Comparison of ENCODE assay signal across 8 cellular contexts in genomic region chr11:30586251-30587144, GRCh38. TPM values are rescaled to one million over a fixed set of nuclear protein-coding genes. Genes with fewer than 3 reads are reported as not detected.
DNase-seq lines count a peak whose midpoint lies in the region; ATAC-seq and TF ChIP-seq lines count a peak whose summit lies in the region.
"Had no signal": no experiment of that assay in that cellular context is flagged by ENCODE, and none has a peak within 500 bp of the region (broad histone marks: within the 10 kb centered on the region; RNA-seq: fewer than 3 reads in every experiment).

Gene MPPED2, minus strand, starts transcription at chr11:30586353. Its CDS starts 5,980 bp downstream, at chr11:30580373.

- peaks cover 36% of the 10 kb centered on the region for H3K4me1 ChIP-seq in HUES48 (ENCODE audit: control insufficient read depth, insufficient read depth, low read length)

- H3K36me3 ChIP-seq in HUES48 (ENCODE audit: control insufficient read depth, insufficient read depth, low read length), result no peaks in the 10 kb centered on the region

- peak within 1 kb of the TSS; percentile 60 for H3K27ac ChIP-seq in HUES48 (ENCODE audit: low read depth, low read length)

- no peaks in the 10 kb centered on the region for H3K9me3 ChIP-seq in HUES48 (ENCODE audit: control insufficient read depth, insufficient read depth, low read length)

- H3K27me3 Mint-ChIP-seq in activated T-cell treated with anti-CD3 and anti-CD28 coated beads, Interleukin-2, amount 50 U/mL, for 24 hours, result peaks cover 54% of the 10 kb centered on the region

- H3K9me3 Mint-ChIP-seq in activated T-cell treated with anti-CD3 and anti-CD28 coated beads, Interleukin-2, amount 50 U/mL, for 24 hours, result no peaks in the 10 kb centered on the region
- H3K9me3 Mint-ChIP-seq: activated naive CD4-positive, alpha-beta T cell treated with anti-CD3 and anti-CD28 coated beads, Interleukin-2, amount 50 U/mL, for 72 hours had no signal

- peak within 1 kb of the TSS; percentile 62 for H3K9ac ChIP-seq in HUES48 (ENCODE audit: low read depth, low read length)

- peak within 1 kb of the TSS; percentile 82 for H3K4me3 ChIP-seq in HUES48 (ENCODE audit: low read depth, low read length)

- peak; percentile 98 for ATAC-seq in GM21381 (IDR thresholded peaks at IDR 0.05; ENCODE audit: unreplicated experiment)

- H3K36me3 Mint-ChIP-seq in activated T-cell treated with anti-CD3 and anti-CD28 coated beads, Interleukin-2, amount 50 U/mL, for 24 hours (ENCODE audit: low read depth), result no peaks in the 10 kb centered on the region

- H3K4me3 Mint-ChIP-seq in activated T-cell treated with anti-CD3 and anti-CD28 coated beads, Interleukin-2, amount 50 U/mL, for 24 hours, result peak within 1 kb of the TSS; percentile 58

- intact Hi-C loops in cardiac septum (cut with DNase I) (loop anchor here (10.0 kb wide), 1 partner anchor 232 kb away; no protein-coding TSS in a partner anchor), posterior cingulate gyrus (cut with DNase I) (loop anchor here (5.0 to 10.0 kb wide), 3 partner anchors 104 to 268 kb away; no protein-coding TSS in a partner anchor)

- H3K27me3 ChIP-seq in HUES48 (ENCODE audit: control insufficient read depth, insufficient read depth, low read length), result peaks cover 51% of the 10 kb centered on the region

- TF ChIP-seq CTCF in GM12872 (IDR thresholded peaks at IDR 0.05; ENCODE audit: insufficient read depth, low read depth, low read length), result peak; percentile 52; the same call in 2 of the 3 replicates

- H3K4me1 Mint-ChIP-seq in activated T-cell treated with anti-CD3 and anti-CD28 coated beads, Interleukin-2, amount 50 U/mL, for 24 hours (ENCODE audit: low read depth), result peaks cover 4% of the 10 kb centered on the region

- peak; percentile 47 for DNase-seq in activated T-cell treated with anti-CD3 and anti-CD28 coated beads, Interleukin-2, amount 50 U/mL, for 24 hours
- DNase-seq in cardiac septum (ENCODE audit: low spot score) (peak; percentile 78), posterior cingulate gyrus (peak in 7 of 10 donors; percentile 11 to 86 (median 31)), superior temporal gyrus (ENCODE audit: extremely low spot score) (no peak)

- H3K27ac Mint-ChIP-seq in activated T-cell treated with anti-CD3 and anti-CD28 coated beads, Interleukin-2, amount 50 U/mL, for 24 hours, result no peak within 1 kb of the TSS

RNA-seq across cellular contexts. Expression of gene MPPED2, which starts in this region (rescaled TPM):
- 8.2 TPM for total RNA-seq in cardiac septum
